1 cellular context compared by ENCODE assay signal in genomic region chr10:72001026-72001380, GRCh38.
TF ChIP-seq lines count a peak whose summit lies in the region.

No MANE protein-coding gene starts in this region.

TF ChIP-seq in GM23338, 12 proteins besides CTCF, POLR2A, EP300 and RAD21 (continued from another document):
- TF ChIP-seq ZNF462 (CRISPR knock-in tag; IDR thresholded peaks at IDR 0.05) (no peak), STAT1 (IDR thresholded peaks at IDR 0.05; ENCODE audit: unreplicated experiment) (no peak), ZNF114 (CRISPR knock-in tag; IDR thresholded peaks at IDR 0.05) (no peak), ETS1 (IDR thresholded peaks at IDR 0.05) (no peak), ZNF331 (CRISPR knock-in tag; IDR thresholded peaks at IDR 0.05; ENCODE audit: low read depth) (no peak)
